In the genomic region with DNA sequence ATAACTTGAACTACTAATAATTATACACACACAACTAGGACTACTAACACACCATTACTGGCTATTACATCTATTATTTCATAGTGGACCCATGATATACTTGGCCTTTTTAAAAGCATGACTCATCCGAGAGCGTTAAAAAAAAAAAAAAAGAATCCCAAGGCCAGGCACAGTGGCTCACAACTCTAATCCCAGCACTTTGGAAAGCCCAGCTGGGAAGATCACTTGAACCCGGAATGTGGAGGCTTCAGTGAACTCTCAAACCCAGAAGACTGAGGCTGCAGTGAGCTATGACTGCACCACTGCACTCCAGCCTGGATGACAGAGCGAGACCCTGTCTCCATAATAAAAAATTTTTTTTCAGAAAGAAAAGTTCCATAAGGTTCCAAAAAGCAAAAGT, we compare ENCODE assay signal across 3 cellular contexts.
TF ChIP-seq lines count a peak whose summit lies in the region.

No MANE protein-coding gene starts in this region.

TF ChIP-seq in A549, 52 proteins besides CTCF, POLR2A, EP300 and RAD21:
- TF ChIP-seq ZFP36 (IDR thresholded peaks at IDR 0.05; ENCODE audit: borderline replicate concordance, partially characterized antibody) = no peak
- no peak for TF ChIP-seq MAZ (IDR thresholded peaks at IDR 0.05; ENCODE audit: borderline replicate concordance, low read depth, low read length)
- no peak for TF ChIP-seq FOSL2 (IDR thresholded peaks at IDR 0.05)
- peak; percentile 70 for TF ChIP-seq FOSL2 (CRISPR knock-in tag; IDR thresholded peaks at IDR 0.05)
- no peak for TF ChIP-seq CHD2 (IDR thresholded peaks at IDR 0.05; ENCODE audit: low read length, partially characterized antibody)
- no peak for TF ChIP-seq NR3C1 (IDR thresholded peaks at IDR 0.05)
- TF ChIP-seq MAX (IDR thresholded peaks at IDR 0.05) = no peak
TF ChIP-seq in A549: peak in this region for 1.

TF ChIP-seq in HCT116, 20 proteins besides CTCF, POLR2A, EP300 and RAD21:
- peak; percentile 75 for TF ChIP-seq JUND (IDR thresholded peaks at IDR 0.05)
- TF ChIP-seq TCF7L2 (IDR thresholded peaks at IDR 0.05; ENCODE audit: borderline replicate concordance, extremely low read depth, insufficient read depth, insufficient read length) = no peak
- no peak for TF ChIP-seq SIN3A (IDR thresholded peaks at IDR 0.05; ENCODE audit: low read depth)
- no peak for TF ChIP-seq POLR2AphosphoS5 (IDR thresholded peaks at IDR 0.05; ENCODE audit: low read depth, low read length)
- no peak for TF ChIP-seq SRF (IDR thresholded peaks at IDR 0.05; ENCODE audit: low read depth)
- TF ChIP-seq REST (IDR thresholded peaks at IDR 0.05; ENCODE audit: low read depth) = no peak
- TF ChIP-seq EZH2phosphoT487 (IDR thresholded peaks at IDR 0.05; ENCODE audit: borderline replicate concordance) = no peak
- TF ChIP-seq CBX3 (IDR thresholded peaks at IDR 0.05; ENCODE audit: low read depth) = peak; percentile 75; the same call in 1 of the 2 replicates
- peak; percentile 78 for TF ChIP-seq FOSL1 (IDR thresholded peaks at IDR 0.05; ENCODE audit: low read depth)
- no peak for TF ChIP-seq ZNF274 (IDR thresholded peaks at IDR 0.05; ENCODE audit: low read depth, low read length)
- TF ChIP-seq CEBPB (IDR thresholded peaks at IDR 0.05; ENCODE audit: low read depth) = peak; percentile 49; the same call in 1 of the 2 replicates

TF ChIP-seq in HepG2, 621 proteins besides CTCF, POLR2A, EP300 and RAD21 (continues in another document):
- 0 out of 2 replicates have a peak, but pooled peaks have one; percentile 36 for TF ChIP-seq ATF3 (CRISPR knock-in tag; IDR thresholded peaks at IDR 0.05)
- peak; percentile 21; the same call in 1 of the 2 replicates for TF ChIP-seq ZNF629 (CRISPR knock-in tag; conservative IDR thresholded peaks at IDR 0.05)
- TF ChIP-seq ZNF496 (CRISPR knock-in tag; IDR thresholded peaks at IDR 0.05; ENCODE audit: insufficient replicate concordance) = no peak
- TF ChIP-seq ZFP90 (CRISPR knock-in tag; IDR thresholded peaks at IDR 0.05; ENCODE audit: borderline replicate concordance) = no peak
- TF ChIP-seq MAX (IDR thresholded peaks at IDR 0.05) = no peak
- TF ChIP-seq ZNF674 (CRISPR knock-in tag; IDR thresholded peaks at IDR 0.05; ENCODE audit: low read depth) = no peak
- TF ChIP-seq HOMEZ (CRISPR knock-in tag; IDR thresholded peaks at IDR 0.05; ENCODE audit: low read depth) = peak; percentile 84; the same call in 1 of the 2 replicates
- no peak for TF ChIP-seq ATAD3A (CRISPR knock-in tag; IDR thresholded peaks at IDR 0.05)
- no peak for TF ChIP-seq ZNF33A (CRISPR knock-in tag; IDR thresholded peaks at IDR 0.05; ENCODE audit: borderline replicate concordance)
- peak; percentile 7; the same call in 1 of the 2 replicates for TF ChIP-seq SOX5 (CRISPR knock-in tag; IDR thresholded peaks at IDR 0.05; ENCODE audit: borderline replicate concordance)
- no peak for TF ChIP-seq LCORL (IDR thresholded peaks at IDR 0.05)
- no peak for TF ChIP-seq LCORL (CRISPR knock-in tag; IDR thresholded peaks at IDR 0.05)
- TF ChIP-seq NFIC (IDR thresholded peaks at IDR 0.05; ENCODE audit: low read length) = no peak
- TF ChIP-seq FOSL2 (CRISPR knock-in tag; IDR thresholded peaks at IDR 0.05) = peak; percentile 90
- TF ChIP-seq ZSCAN30 (CRISPR knock-in tag; IDR thresholded peaks at IDR 0.05) = no peak
- TF ChIP-seq KMT2B (CRISPR knock-in tag; IDR thresholded peaks at IDR 0.05) = no peak
- TF ChIP-seq, protein P1, sequence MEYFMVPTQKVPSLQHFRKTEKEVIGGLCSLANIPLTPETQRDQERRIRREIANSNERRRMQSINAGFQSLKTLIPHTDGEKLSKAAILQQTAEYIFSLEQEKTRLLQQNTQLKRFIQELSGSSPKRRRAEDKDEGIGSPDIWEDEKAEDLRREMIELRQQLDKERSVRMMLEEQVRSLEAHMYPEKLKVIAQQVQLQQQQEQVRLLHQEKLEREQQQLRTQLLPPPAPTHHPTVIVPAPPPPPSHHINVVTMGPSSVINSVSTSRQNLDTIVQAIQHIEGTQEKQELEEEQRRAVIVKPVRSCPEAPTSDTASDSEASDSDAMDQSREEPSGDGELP (IDR thresholded peaks at IDR 0.05; ENCODE audit: borderline replicate concordance, low read depth) = peak; percentile 54; the same call in 1 of the 2 replicates
- TF ChIP-seq MXD4 (CRISPR knock-in tag; IDR thresholded peaks at IDR 0.05) = no peak
- TF ChIP-seq ZNF30 (CRISPR knock-in tag; IDR thresholded peaks at IDR 0.05) = no peak
- no peak for TF ChIP-seq NFYC (CRISPR knock-in tag; IDR thresholded peaks at IDR 0.05)
- TF ChIP-seq, protein P2, sequence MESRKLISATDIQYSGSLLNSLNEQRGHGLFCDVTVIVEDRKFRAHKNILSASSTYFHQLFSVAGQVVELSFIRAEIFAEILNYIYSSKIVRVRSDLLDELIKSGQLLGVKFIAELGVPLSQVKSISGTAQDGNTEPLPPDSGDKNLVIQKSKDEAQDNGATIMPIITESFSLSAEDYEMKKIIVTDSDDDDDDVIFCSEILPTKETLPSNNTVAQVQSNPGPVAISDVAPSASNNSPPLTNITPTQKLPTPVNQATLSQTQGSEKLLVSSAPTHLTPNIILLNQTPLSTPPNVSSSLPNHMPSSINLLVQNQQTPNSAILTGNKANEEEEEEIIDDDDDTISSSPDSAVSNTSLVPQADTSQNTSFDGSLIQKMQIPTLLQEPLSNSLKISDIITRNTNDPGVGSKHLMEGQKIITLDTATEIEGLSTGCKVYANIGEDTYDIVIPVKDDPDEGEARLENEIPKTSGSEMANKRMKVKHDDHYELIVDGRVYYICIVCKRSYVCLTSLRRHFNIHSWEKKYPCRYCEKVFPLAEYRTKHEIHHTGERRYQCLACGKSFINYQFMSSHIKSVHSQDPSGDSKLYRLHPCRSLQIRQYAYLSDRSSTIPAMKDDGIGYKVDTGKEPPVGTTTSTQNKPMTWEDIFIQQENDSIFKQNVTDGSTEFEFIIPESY (CRISPR knock-in tag; IDR thresholded peaks at IDR 0.05) = peak; percentile 44; the same call in 1 of the 2 replicates
- TF ChIP-seq, protein P3, sequence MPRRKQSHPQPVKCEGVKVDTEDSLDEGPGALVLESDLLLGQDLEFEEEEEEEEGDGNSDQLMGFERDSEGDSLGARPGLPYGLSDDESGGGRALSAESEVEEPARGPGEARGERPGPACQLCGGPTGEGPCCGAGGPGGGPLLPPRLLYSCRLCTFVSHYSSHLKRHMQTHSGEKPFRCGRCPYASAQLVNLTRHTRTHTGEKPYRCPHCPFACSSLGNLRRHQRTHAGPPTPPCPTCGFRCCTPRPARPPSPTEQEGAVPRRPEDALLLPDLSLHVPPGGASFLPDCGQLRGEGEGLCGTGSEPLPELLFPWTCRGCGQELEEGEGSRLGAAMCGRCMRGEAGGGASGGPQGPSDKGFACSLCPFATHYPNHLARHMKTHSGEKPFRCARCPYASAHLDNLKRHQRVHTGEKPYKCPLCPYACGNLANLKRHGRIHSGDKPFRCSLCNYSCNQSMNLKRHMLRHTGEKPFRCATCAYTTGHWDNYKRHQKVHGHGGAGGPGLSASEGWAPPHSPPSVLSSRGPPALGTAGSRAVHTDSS (CRISPR knock-in tag; conservative IDR thresholded peaks at IDR 0.05) = no peak
- peak; percentile 49 for TF ChIP-seq TEAD3 (CRISPR knock-in tag; optimal IDR thresholded peaks at IDR 0.05; ENCODE audit: borderline replicate concordance)
- TF ChIP-seq ZBTB44 (CRISPR knock-in tag; IDR thresholded peaks at IDR 0.05) = no peak
- peak; percentile 58; the same call in 1 of the 2 replicates for TF ChIP-seq JUND (CRISPR knock-in tag; IDR thresholded peaks at IDR 0.05)
- TF ChIP-seq, protein P4, sequence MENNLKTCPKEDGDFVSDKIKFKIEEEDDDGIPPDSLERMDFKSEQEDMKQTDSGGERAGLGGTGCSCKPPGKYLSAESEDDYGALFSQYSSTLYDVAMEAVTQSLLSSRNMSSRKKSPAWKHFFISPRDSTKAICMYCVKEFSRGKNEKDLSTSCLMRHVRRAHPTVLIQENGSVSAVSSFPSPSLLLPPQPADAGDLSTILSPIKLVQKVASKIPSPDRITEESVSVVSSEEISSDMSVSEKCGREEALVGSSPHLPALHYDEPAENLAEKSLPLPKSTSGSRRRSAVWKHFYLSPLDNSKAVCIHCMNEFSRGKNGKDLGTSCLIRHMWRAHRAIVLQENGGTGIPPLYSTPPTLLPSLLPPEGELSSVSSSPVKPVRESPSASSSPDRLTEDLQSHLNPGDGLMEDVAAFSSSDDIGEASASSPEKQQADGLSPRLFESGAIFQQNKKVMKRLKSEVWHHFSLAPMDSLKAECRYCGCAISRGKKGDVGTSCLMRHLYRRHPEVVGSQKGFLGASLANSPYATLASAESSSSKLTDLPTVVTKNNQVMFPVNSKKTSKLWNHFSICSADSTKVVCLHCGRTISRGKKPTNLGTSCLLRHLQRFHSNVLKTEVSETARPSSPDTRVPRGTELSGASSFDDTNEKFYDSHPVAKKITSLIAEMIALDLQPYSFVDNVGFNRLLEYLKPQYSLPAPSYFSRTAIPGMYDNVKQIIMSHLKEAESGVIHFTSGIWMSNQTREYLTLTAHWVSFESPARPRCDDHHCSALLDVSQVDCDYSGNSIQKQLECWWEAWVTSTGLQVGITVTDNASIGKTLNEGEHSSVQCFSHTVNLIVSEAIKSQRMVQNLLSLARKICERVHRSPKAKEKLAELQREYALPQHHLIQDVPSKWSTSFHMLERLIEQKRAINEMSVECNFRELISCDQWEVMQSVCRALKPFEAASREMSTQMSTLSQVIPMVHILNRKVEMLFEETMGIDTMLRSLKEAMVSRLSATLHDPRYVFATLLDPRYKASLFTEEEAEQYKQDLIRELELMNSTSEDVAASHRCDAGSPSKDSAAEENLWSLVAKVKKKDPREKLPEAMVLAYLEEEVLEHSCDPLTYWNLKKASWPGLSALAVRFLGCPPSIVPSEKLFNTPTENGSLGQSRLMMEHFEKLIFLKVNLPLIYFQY (CRISPR knock-in tag; IDR thresholded peaks at IDR 0.05; ENCODE audit: borderline replicate concordance) = no peak
- peak; percentile 42 for TF ChIP-seq SAP130 (CRISPR knock-in tag; IDR thresholded peaks at IDR 0.05; ENCODE audit: low read depth)
- TF ChIP-seq MZF1 (CRISPR knock-in tag; IDR thresholded peaks at IDR 0.05; ENCODE audit: borderline replicate concordance) = no peak
- TF ChIP-seq ZNF569 (CRISPR knock-in tag; IDR thresholded peaks at IDR 0.05; ENCODE audit: borderline replicate concordance) = no peak
- peak; percentile 52; the same call in 1 of the 2 replicates for TF ChIP-seq ZNF362 (CRISPR knock-in tag; IDR thresholded peaks at IDR 0.05; ENCODE audit: borderline replicate concordance)
- TF ChIP-seq ZBTB43 (CRISPR knock-in tag; conservative IDR thresholded peaks at IDR 0.05) = 0 out of 2 replicates have a peak, but pooled peaks have one; percentile 36
- no peak for TF ChIP-seq ZKSCAN1 (IDR thresholded peaks at IDR 0.05; ENCODE audit: low read length)
- no peak for TF ChIP-seq YEATS2 (CRISPR knock-in tag; IDR thresholded peaks at IDR 0.05; ENCODE audit: borderline replicate concordance)
- TF ChIP-seq RNF2 (conservative IDR thresholded peaks at IDR 0.05; ENCODE audit: low read depth) = no peak
- TF ChIP-seq ZNF644 (CRISPR knock-in tag; IDR thresholded peaks at IDR 0.05; ENCODE audit: low read depth) = peak; percentile 31; the same call in 1 of the 2 replicates
- no peak for TF ChIP-seq CBX5 (CRISPR knock-in tag; IDR thresholded peaks at IDR 0.05; ENCODE audit: borderline replicate concordance)
- no peak for TF ChIP-seq ZFP1 (CRISPR knock-in tag; IDR thresholded peaks at IDR 0.05)
- TF ChIP-seq, protein P5, sequence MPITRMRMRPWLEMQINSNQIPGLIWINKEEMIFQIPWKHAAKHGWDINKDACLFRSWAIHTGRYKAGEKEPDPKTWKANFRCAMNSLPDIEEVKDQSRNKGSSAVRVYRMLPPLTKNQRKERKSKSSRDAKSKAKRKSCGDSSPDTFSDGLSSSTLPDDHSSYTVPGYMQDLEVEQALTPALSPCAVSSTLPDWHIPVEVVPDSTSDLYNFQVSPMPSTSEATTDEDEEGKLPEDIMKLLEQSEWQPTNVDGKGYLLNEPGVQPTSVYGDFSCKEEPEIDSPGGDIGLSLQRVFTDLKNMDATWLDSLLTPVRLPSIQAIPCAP (CRISPR knock-in tag; IDR thresholded peaks at IDR 0.05; ENCODE audit: low read depth) = no peak
